ENCODE assay signal across 2 cellular contexts in genomic region chr17:78374631-78375274, GRCh38.
TF ChIP-seq lines count a peak whose summit lies in the region.

No MANE protein-coding gene starts in this region.

TF ChIP-seq in A549, 52 proteins besides CTCF, POLR2A, EP300 and RAD21:
- TF ChIP-seq RARB (CRISPR knock-in tag; IDR thresholded peaks at IDR 0.05) (no peak), PHF8 (IDR thresholded peaks at IDR 0.05; ENCODE audit: borderline replicate concordance, low read depth) (no peak), NFE2L2 (conservative IDR thresholded peaks at IDR 0.05; ENCODE audit: low read length) (no peak), CBX2 (IDR thresholded peaks at IDR 0.05; ENCODE audit: borderline replicate concordance, low read depth) (no peak), HES2 (IDR thresholded peaks at IDR 0.05) (no peak), MAX (IDR thresholded peaks at IDR 0.05) (no peak), RFX5 (IDR thresholded peaks at IDR 0.05) (no peak), ZFP36 (IDR thresholded peaks at IDR 0.05; ENCODE audit: borderline replicate concordance, partially characterized antibody) (no peak), POLR2AphosphoS2 (conservative IDR thresholded peaks at IDR 0.05; ENCODE audit: low read length) (no peak)

TF ChIP-seq in endothelial cell of umbilical vein, 7 proteins besides CTCF, POLR2A, EP300 and RAD21:
- peak; percentile 76 for TF ChIP-seq JUN (IDR thresholded peaks at IDR 0.05; ENCODE audit: borderline replicate concordance, insufficient read depth, insufficient read length, low read depth)
- TF ChIP-seq POLR2AphosphoS5 (IDR thresholded peaks at IDR 0.05; ENCODE audit: insufficient read depth, low read depth, low read length), result peak; percentile 56
- peak; percentile 88 for TF ChIP-seq FOS (IDR thresholded peaks at IDR 0.05; ENCODE audit: borderline replicate concordance, insufficient read depth, low read length)
- no peak for TF ChIP-seq EZH2 (IDR thresholded peaks at IDR 0.05; ENCODE audit: borderline replicate concordance, low read depth, low read length, severe bottlenecking)
